13 cellular contexts compared by ENCODE assay signal in the genomic region with DNA sequence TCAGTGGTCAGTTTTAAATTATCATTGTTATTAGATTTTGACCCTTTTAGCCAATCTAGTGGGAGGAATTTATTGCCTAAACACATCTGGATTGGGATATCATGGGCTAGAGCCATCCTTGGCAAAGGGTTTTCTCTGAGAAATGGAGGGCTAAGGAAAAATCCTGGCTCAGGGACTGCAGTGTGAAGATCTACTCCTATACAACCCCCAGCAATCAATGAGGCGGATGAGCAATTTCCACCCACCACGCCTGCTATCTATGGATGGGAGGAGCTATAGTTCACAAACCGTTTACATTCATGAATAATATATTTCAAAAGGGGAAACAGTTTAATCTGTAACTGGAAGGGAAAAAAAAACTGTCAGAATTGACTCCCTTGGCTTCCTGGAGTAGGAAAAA. TPM values are rescaled to one million over a fixed set of nuclear protein-coding genes. Genes with fewer than 3 reads are reported as not detected.
DNase-seq lines count a peak whose midpoint lies in the region; ATAC-seq and TF ChIP-seq lines count a peak whose summit lies in the region.
"Had no signal": no experiment of that assay in that cellular context is flagged by ENCODE, and none has a peak within 500 bp of the region (broad histone marks: within the 10 kb centered on the region; RNA-seq: fewer than 3 reads in every experiment).

No MANE protein-coding gene starts in this region.

- intact Hi-C loops in Calu3 (cut with micrococcal nuclease; ENCODE audit: unreplicated experiment) = loop anchor here (5.0 to 10.0 kb wide), 5 partner anchors 45 to 277 kb away; no protein-coding TSS in a partner anchor

- CTCF ChIA-PET in Calu3 (lab: Charles Lee) = no interaction called here

- H3K4me3 Mint-ChIP-seq in Calu3 (ENCODE audit: low read depth, unreplicated experiment) = peak overlapping the region; percentile 93

- peaks cover 30% of the 10 kb centered on the region for H3K4me1 ChIP-seq in rectal smooth muscle tissue (ENCODE audit: control insufficient read depth, insufficient read depth, low read length)

- H3K36me3 ChIP-seq in rectal smooth muscle tissue (ENCODE audit: control insufficient read depth, insufficient read depth, low read length) = peaks cover 2% of the 10 kb centered on the region
- H3K36me3 ChIP-seq: HAP-1 had no signal

- no TSS peak for BruUV-seq in Calu3 (replicated peaks; lab: Mats Ljungman, UMichigan)

- peak overlapping the region; percentile 99 for H3K27ac ChIP-seq in rectal smooth muscle tissue (ENCODE audit: low read depth, low read length)

- ATAC-seq in HG03097 (IDR thresholded peaks at IDR 0.05; ENCODE audit: low FRiP score, unreplicated experiment) = no peak
- no peak for ATAC-seq in HG02852 (IDR thresholded peaks at IDR 0.05; ENCODE audit: unreplicated experiment)

- no peaks in the 10 kb centered on the region for H3K27me3 Mint-ChIP-seq in Calu3 (ENCODE audit: unreplicated experiment)

- H3K4me3 ChIP-seq in epithelial cell of proximal tubule (ENCODE audit: low read depth, low read length) (peak overlapping the region; percentile 88), rectal smooth muscle tissue (ENCODE audit: low read length) (peak overlapping the region; percentile 60)
- H3K4me3 ChIP-seq: HAP-1 had no signal

- H3K9ac ChIP-seq in rectal smooth muscle tissue (ENCODE audit: low read length) = no peak overlapping the region

- peaks cover 26% of the 10 kb centered on the region for H3K36me3 Mint-ChIP-seq in Calu3 (ENCODE audit: insufficient read depth, unreplicated experiment)

- TF ChIP-seq CTCF in Calu3 (IDR thresholded peaks at IDR 0.05; ENCODE audit: unreplicated experiment) = no peak
- TF ChIP-seq CTCF in epithelial cell of proximal tubule (conservative IDR thresholded peaks at IDR 0.05; ENCODE audit: low read depth, low read length) = no peak

- DNase-seq in Calu3 (no peak), RPMI7951 (ENCODE audit: low read depth) (peak; percentile 36), epithelial cell of proximal tubule (ENCODE audit: low read depth) (no peak), mucosa of gallbladder (ENCODE audit: low spot score) (no peak)
- no peak for DNase-seq in stimulated activated CD4-positive, alpha-beta T cell treated with anti-CD3 and anti-CD28 coated beads, Interleukin-1b, Interleukin-23, amount 100 ng/mL, for 48 hours
- DNase-seq: activated gamma-delta T cell treated with Interleukin-2 at 50 U/mL for 16 hours, NCI-H2227 treated with DMSO at 0.1 percent for 48 hours had no signal

- H3K27me3 ChIP-seq in rectal smooth muscle tissue (ENCODE audit: control insufficient read depth, insufficient read depth, low read length) = peaks cover 6% of the 10 kb centered on the region

- H3K27ac Mint-ChIP-seq in Calu3 (ENCODE audit: unreplicated experiment) = no peak overlapping the region
- H3K27ac Mint-ChIP-seq: nephron had no signal

- no peaks in the 10 kb centered on the region for H3K9me3 Mint-ChIP-seq in Calu3 (ENCODE audit: low read depth, unreplicated experiment)
- H3K9me3 Mint-ChIP-seq: nephron had no signal

- H3K4me1 Mint-ChIP-seq in Calu3 (ENCODE audit: low read depth, unreplicated experiment) = peaks cover 45% of the 10 kb centered on the region

RNA-seq across cellular contexts. Expression of a gene that starts 2.7 kb away (rescaled TPM):
- 13.3 and 15.9 TPM in 2 replicates for total RNA-seq in Calu3 (2022)
- 250 and 313 TPM in 2 replicates for total RNA-seq in RPMI7951 (2014; rRNA removed; shearing (Covaris generic))
- total RNA-seq in epithelial cell of proximal tubule = 66.7 and 110 TPM in 2 replicates
- total RNA-seq in mucosa of gallbladder = 239 TPM
- total RNA-seq: T-helper 2 cell treated with Interferon-gamma antibody and Interleukin-4, amounts not matched to agents 100 ng/mL and 5 ng/mL, for 36 hours had no signal

RNA-seq across cellular contexts. Expression of a gene that starts 28.0 kb away (rescaled TPM):
- total RNA-seq in Calu3 (2022) (74.7 and 76.4 TPM in 2 replicates), epithelial cell of proximal tubule (81.7 and 94.1 TPM in 2 replicates), mucosa of gallbladder (91.3 TPM)
- total RNA-seq in RPMI7951 (2014; rRNA removed; shearing (Covaris generic)) = 74.9 and 109 TPM in 2 replicates
- total RNA-seq: T-helper 2 cell treated with Interferon-gamma antibody and Interleukin-4, amounts not matched to agents 100 ng/mL and 5 ng/mL, for 36 hours had no signal
